15 cellular contexts compared by ENCODE assay signal in genomic region chrX:31269914-31270313, GRCh38.
DNase-seq lines count a peak whose midpoint lies in the region; ATAC-seq and TF ChIP-seq lines count a peak whose summit lies in the region.
"Had no signal": no experiment of that assay in that cellular context is flagged by ENCODE, and none has a peak within 500 bp of the region (broad histone marks: within the 10 kb centered on the region; RNA-seq: fewer than 3 reads in every experiment).

No MANE protein-coding gene starts in this region.

- no peak overlapping the region for H2BK12ac ChIP-seq in trophoblast cell (ENCODE audit: low read length)

- intact Hi-C loops in CD4-positive, alpha-beta T cell (cut with DNase I, micrococcal nuclease): no loop called here

- no CpG with 5 or more reads among the region's 3 CpGs for whole genome bisulfite sequencing in trophoblast cell (ENCODE audit: extremely low coverage, insufficient coverage, insufficient read length)
- WGBS in tibial nerve, 2 donors: 46 to 63% methylated on average over 3 of the region's 3 CpGs

- TF ChIP-seq EP300 in tibial nerve (IDR thresholded peaks at IDR 0.05): peak in 1 of 2 donors; percentile 70

- peaks cover 23% of the 10 kb centered on the region for H3K27me3 Mint-ChIP-seq in CD4-positive, alpha-beta T cell

- no peaks in the 10 kb centered on the region for H3K9me3 Mint-ChIP-seq in CD4-positive, alpha-beta T cell
- H3K9me3 Mint-ChIP-seq: CD8-positive, alpha-beta T cell; GM23338 had no signal

- H3K4me3 ChIP-seq in trophoblast cell (ENCODE audit: low read depth, low read length): no peak overlapping the region
- H3K4me3 ChIP-seq in tibial nerve: no peak overlapping the region
- H3K4me3 ChIP-seq: A549, GM12878, GM23338 had no signal

- no peak overlapping the region for H4K91ac ChIP-seq in trophoblast cell (ENCODE audit: low read depth, low read length)

- H3K18ac ChIP-seq in trophoblast cell (ENCODE audit: low read length): no peak overlapping the region

- no peaks in the 10 kb centered on the region for H3K36me3 Mint-ChIP-seq in CD4-positive, alpha-beta T cell (ENCODE audit: low read depth)
- H3K36me3 Mint-ChIP-seq: CD8-positive, alpha-beta T cell had no signal

- no peak overlapping the region for H4K8ac ChIP-seq in trophoblast cell (ENCODE audit: low read depth, low read length)

- peaks cover 1% of the 10 kb centered on the region for H3K79me2 ChIP-seq in trophoblast cell (ENCODE audit: control insufficient read depth, insufficient read depth, low read length, poor library complexity)

- peak; percentile 58 for DNase-seq in amniotic epithelial cell (ENCODE audit: low read depth)
- DNase-seq in foreskin melanocyte: peak; percentile 31
- peak; percentile 47 to 76 for DNase-seq in trophoblast cell
- DNase-seq in tibial nerve (ENCODE audit: low spot score in 2 of 2): no peak
- DNase-seq in CD4-positive, alpha-beta T cell: no peak
- no peak for DNase-seq in D341Med (ENCODE audit: low spot score)
- DNase-seq: BE2C; CD8-positive, alpha-beta T cell; COR-L47; DND-41; H7 had no signal

- peaks cover 0 to 3% of the 10 kb centered on the region in 2 experiments for H3K4me1 ChIP-seq in trophoblast cell (ENCODE audit: control insufficient read depth in 1 of 2, insufficient read depth in 2 of 2, low read length in 2 of 2)
- peaks cover 0 to 9% (median 0%) of the 10 kb centered on the region in 4 donors for H3K4me1 ChIP-seq in tibial nerve
- H3K4me1 ChIP-seq: A549, BE2C had no signal

- H3K79me1 ChIP-seq in trophoblast cell (ENCODE audit: low read length): no peaks in the 10 kb centered on the region

- POLR2A ChIA-PET in CD4-positive, alpha-beta T cell (lab: Charles Lee): no interaction called here

- H3K9ac ChIP-seq in trophoblast cell (ENCODE audit: low read length): no peak overlapping the region

- H3K4me3 Mint-ChIP-seq in CD4-positive, alpha-beta T cell: no peak overlapping the region
- H3K4me3 Mint-ChIP-seq: CD8-positive, alpha-beta T cell; GM23338 had no signal

- H2AK5ac ChIP-seq in trophoblast cell (ENCODE audit: low read length): no peak overlapping the region

- no peak for TF ChIP-seq POLR2A in tibial nerve (IDR thresholded peaks at IDR 0.05)

- H3K23ac ChIP-seq in trophoblast cell (ENCODE audit: low read length): no peak overlapping the region

- TF ChIP-seq CTCF in tibial nerve (IDR thresholded peaks at IDR 0.05): no peak
- TF ChIP-seq CTCF in CD4-positive, alpha-beta T cell (IDR thresholded peaks at IDR 0.05): no peak

- H3K27ac ChIP-seq in trophoblast cell (ENCODE audit: low read depth, low read length): no peak overlapping the region
- peak overlapping the region in 2 of 4 donors; percentile 21 to 56 for H3K27ac ChIP-seq in tibial nerve
- H3K27ac ChIP-seq in CD4-positive, alpha-beta T cell (ENCODE audit: low read depth, low read length): no peak overlapping the region
- H3K27ac ChIP-seq: A549, C4-2B had no signal

- H3K36me3 ChIP-seq in trophoblast cell (ENCODE audit: control insufficient read depth in 1 of 2, insufficient read depth in 2 of 2, low read length in 2 of 2) (no peaks in the 10 kb centered on the region), tibial nerve (no peaks in the 10 kb centered on the region)
- H3K36me3 ChIP-seq: BE2C had no signal

- H4K12ac ChIP-seq in trophoblast cell (ENCODE audit: low read depth, low read length): no peak overlapping the region

- H2BK5ac ChIP-seq in trophoblast cell (ENCODE audit: low read depth, low read length, poor library complexity): peak overlapping the region; percentile 31

- H2BK120ac ChIP-seq in trophoblast cell (ENCODE audit: insufficient read depth, low read length, poor library complexity): no peak overlapping the region

- no peak overlapping the region for H3K14ac ChIP-seq in trophoblast cell (ENCODE audit: low read length)

- H3K27me3 ChIP-seq in trophoblast cell (ENCODE audit: insufficient read depth, low read length) (no peaks in the 10 kb centered on the region), tibial nerve (no peaks in the 10 kb centered on the region)
- no peaks in the 10 kb centered on the region for H3K27me3 ChIP-seq in CD4-positive, alpha-beta T cell (ENCODE audit: control insufficient read depth, insufficient read depth, low read length)
- H3K27me3 ChIP-seq: BE2C had no signal

- H2AFZ ChIP-seq in trophoblast cell (ENCODE audit: insufficient read depth, low read length, poor library complexity): no peak overlapping the region
- H2AFZ ChIP-seq: GM23338 had no signal

- no peak overlapping the region for H3K4ac ChIP-seq in trophoblast cell (ENCODE audit: low read depth, low read length)

- CTCF ChIA-PET in CD4-positive, alpha-beta T cell (lab: Charles Lee): no interaction called here

- H3K4me2 ChIP-seq in trophoblast cell (ENCODE audit: low read length): no peak overlapping the region
- H3K4me2 ChIP-seq: A549, GM23338 had no signal

- no peak overlapping the region for H3K27ac Mint-ChIP-seq in CD4-positive, alpha-beta T cell
- H3K27ac Mint-ChIP-seq: CD8-positive, alpha-beta T cell; GM23338 had no signal

- H3K4me1 Mint-ChIP-seq in CD4-positive, alpha-beta T cell (ENCODE audit: low read depth): peaks cover 5% of the 10 kb centered on the region

- no peak for ATAC-seq in CD4-positive, alpha-beta T cell (ENCODE audit: poor library complexity)
- ATAC-seq: A549; CD8-positive, alpha-beta T cell; GM12878; GM23338 had no signal

- H3K9me3 ChIP-seq in trophoblast cell (ENCODE audit: insufficient read depth, low read depth, low read length): no peaks in the 10 kb centered on the region
- H3K9me3 ChIP-seq in tibial nerve: no peaks in the 10 kb centered on the region
- H3K9me3 ChIP-seq in CD4-positive, alpha-beta T cell (ENCODE audit: control insufficient read depth, low read length): no peaks in the 10 kb centered on the region
- H3K9me3 ChIP-seq: A549, BE2C had no signal

Comparison
In these comparisons a context has a peak if more than half of its experiments do, and no peak if none do; other contexts are left out.
1. DNase-seq: peak in amniotic epithelial cell (single experiment), foreskin melanocyte (single experiment) and trophoblast cell (2 of 2); none in tibial nerve (0 of 2), CD4-positive, alpha-beta T cell (0 of 10) and D341Med (single experiment).